In genomic region chr1:234927312-234927967, GRCh38 we compare ENCODE assay signal across 9 cellular contexts.
A peak's percentile ranks its signal among the peaks of the same experiment; 100 is the strongest.
DNase-seq lines count a peak whose midpoint lies in the region; ATAC-seq, FAIRE-seq and TF ChIP-seq lines count a peak whose summit lies in the region.
"Had no signal": no experiment of that assay in that cellular context is flagged by ENCODE, and none has a peak within 500 bp of the region (broad histone marks: within the 10 kb centered on the region; RNA-seq: fewer than 3 reads in every experiment).

No MANE protein-coding gene starts in this region.

- peak; percentile 4 for ATAC-seq in HG03460 (IDR thresholded peaks at IDR 0.05; ENCODE audit: unreplicated experiment)

- peak; percentile 49 for DNase-seq in activated CD8-positive, alpha-beta memory T cell treated with anti-CD3 and anti-CD28 coated beads, Interleukin-2, amount 50 U/mL, for 48 hours
- DNase-seq in activated CD8-positive, alpha-beta memory T cell treated with anti-CD3 and anti-CD28 coated beads, Interleukin-2, amount 50 U/mL, for 4 hours: no peak
- DNase-seq in substantia nigra (lab: John Stamatoyannopoulos, UW): no peak
- no peak for DNase-seq in NCI-H1092 (lab: John Stamatoyannopoulos, UW)
- DNase-seq in D721Med (ENCODE audit: insufficient read length, low spot score): no peak
- DNase-seq in NCI-H2196 treated with DMSO at 0.1 percent for 48 hours (lab: John Stamatoyannopoulos, UW; ENCODE audit: unreplicated experiment): no peak
- DNase-seq: NCI-H446 treated with DMSO at 0.1 percent for 48 hours had no signal

- FAIRE-seq in D721Med (lab: Jason Lieb, UNC): no peak

- H3K27me3 ChIP-seq in duodenal mucosa (ENCODE audit: control insufficient read depth in 1 of 2, insufficient read depth in 2 of 2, low read length in 2 of 2): no peaks in the 10 kb centered on the region

- H3K27ac ChIP-seq in duodenal mucosa (ENCODE audit: low read depth, low read length) (peak overlapping the region; percentile 59), substantia nigra (ENCODE audit: low read depth, low read length, poor library complexity, severe bottlenecking) (peak overlapping the region; percentile 14)

- peaks cover 12 to 16% of the 10 kb centered on the region in 2 donors for H3K4me1 ChIP-seq in duodenal mucosa (ENCODE audit: control insufficient read depth in 1 of 2, insufficient read depth in 2 of 2, low read length in 2 of 2)

- H3K9me3 ChIP-seq in duodenal mucosa (ENCODE audit: control insufficient read depth in 1 of 2, low read length in 2 of 2): no peaks in the 10 kb centered on the region

- no peak for TF ChIP-seq CTCF in D721Med (IDR thresholded peaks at IDR 0.05; ENCODE audit: insufficient read depth, missing control alignments)

- H3K9ac ChIP-seq in duodenal mucosa (ENCODE audit: low read depth in 1 of 2, low read length in 2 of 2): peak overlapping the region in 1 of 2 donors; percentile 12

- no peaks in the 10 kb centered on the region for H3K36me3 ChIP-seq in duodenal mucosa (ENCODE audit: control insufficient read depth in 1 of 2, insufficient read depth in 2 of 2, low read length in 2 of 2)

- peak overlapping the region in 1 of 2 donors; percentile 22 for H3K4me3 ChIP-seq in duodenal mucosa (ENCODE audit: low read depth in 1 of 2, low read length in 2 of 2)
